8 cellular contexts compared by ENCODE assay signal in the genomic region with DNA sequence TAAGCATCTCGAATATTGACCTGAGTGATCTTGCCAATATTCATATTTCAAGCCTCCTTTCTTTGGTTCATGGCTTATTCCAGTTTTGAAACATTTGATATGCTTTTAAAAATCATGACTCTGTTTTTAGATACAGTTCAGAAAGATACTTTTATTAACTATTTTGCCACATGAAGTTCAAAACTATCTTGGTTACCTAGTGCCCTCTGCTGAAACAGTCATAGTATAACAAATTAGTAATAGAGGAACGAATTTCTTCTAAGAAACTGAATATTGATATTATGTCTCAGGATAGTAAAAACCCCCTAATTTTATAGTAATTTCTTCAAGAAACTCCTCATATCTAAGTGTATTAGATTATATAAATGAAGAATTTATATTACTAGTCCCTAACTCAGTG. TPM values are rescaled to one million over a fixed set of nuclear protein-coding genes. Genes with fewer than 3 reads are reported as not detected.
DNase-seq lines count a peak whose midpoint lies in the region; ATAC-seq and TF ChIP-seq lines count a peak whose summit lies in the region.

No MANE protein-coding gene starts in this region.

- H3K9me3 ChIP-seq in CD8-positive, alpha-beta T cell (ENCODE audit: low read length) = no peaks in the 10 kb centered on the region
- no peaks in the 10 kb centered on the region for H3K9me3 ChIP-seq in right lobe of liver
- no peaks in the 10 kb centered on the region for H3K9me3 ChIP-seq in stomach

- no peak overlapping the region for H3K27ac ChIP-seq in CD8-positive, alpha-beta T cell (ENCODE audit: low read depth, low read length)
- H3K27ac ChIP-seq in right lobe of liver (no peak overlapping the region), stomach (no peak overlapping the region)

- intact Hi-C loops in CD8-positive, alpha-beta T cell (cut with DNase I, micrococcal nuclease) = loop anchor here (5.0 to 10.0 kb wide), 3 partner anchors 652 to 1332 kb away; no protein-coding TSS in a partner anchor
- intact Hi-C loops in right lobe of liver (cut with DNase I) = no loop called here
- intact Hi-C loops in stomach (cut with DNase I; ENCODE audit: low total_unique reads) = no loop called here

- peak; percentile 22 for TF ChIP-seq CTCF in CD8-positive, alpha-beta T cell (IDR thresholded peaks at IDR 0.05)
- TF ChIP-seq CTCF in right lobe of liver (IDR thresholded peaks at IDR 0.05) (peak; percentile 28 to 53 (median 42)), stomach (IDR thresholded peaks at IDR 0.05) (peak in 2 of 7 experiments; percentile 7 to 33)

- no peak overlapping the region for H3K4me3 Mint-ChIP-seq in CD8-positive, alpha-beta T cell
- H3K4me3 Mint-ChIP-seq in stimulated activated naive CD8-positive, alpha-beta T cell treated with anti-CD3 and anti-CD28 coated beads, Interleukin-15, amount 100 ng/mL, for 72 hours = no peak overlapping the region

- TF ChIP-seq POLR2A in right lobe of liver (IDR thresholded peaks at IDR 0.05) (no peak), stomach (IDR thresholded peaks at IDR 0.05) (no peak)

- POLR2A ChIA-PET in CD8-positive, alpha-beta T cell (lab: Charles Lee) = no interaction called here

- H3K27me3 Mint-ChIP-seq in CD8-positive, alpha-beta T cell (ENCODE audit: low read depth) = peaks cover 2% of the 10 kb centered on the region
- no peaks in the 10 kb centered on the region for H3K27me3 Mint-ChIP-seq in stimulated activated naive CD8-positive, alpha-beta T cell treated with anti-CD3 and anti-CD28 coated beads, Interleukin-15, amount 100 ng/mL, for 72 hours

- H3K36me3 Mint-ChIP-seq in CD8-positive, alpha-beta T cell = no peaks in the 10 kb centered on the region

- H3K36me3 ChIP-seq in CD8-positive, alpha-beta T cell (ENCODE audit: insufficient read depth, low read length) = no peaks in the 10 kb centered on the region
- H3K36me3 ChIP-seq in right lobe of liver (no peaks in the 10 kb centered on the region), stomach (no peaks in the 10 kb centered on the region)

- peak; percentile 69 for TF ChIP-seq RAD21 in Ishikawa (IDR thresholded peaks at IDR 0.05; ENCODE audit: low read depth)

- H3K27me3 ChIP-seq in CD8-positive, alpha-beta T cell (ENCODE audit: insufficient read depth, low read length) = no peaks in the 10 kb centered on the region
- H3K27me3 ChIP-seq in right lobe of liver = no peaks in the 10 kb centered on the region
- H3K27me3 ChIP-seq in stomach = no peaks in the 10 kb centered on the region

- no peak overlapping the region for H3K27ac Mint-ChIP-seq in CD8-positive, alpha-beta T cell
- H3K27ac Mint-ChIP-seq in stimulated activated naive CD8-positive, alpha-beta T cell treated with anti-CD3 and anti-CD28 coated beads, Interleukin-15, amount 100 ng/mL, for 72 hours = no peak overlapping the region

- no peaks in the 10 kb centered on the region for H3K4me1 Mint-ChIP-seq in CD8-positive, alpha-beta T cell (ENCODE audit: low read depth)
- no peaks in the 10 kb centered on the region for H3K4me1 Mint-ChIP-seq in stimulated activated naive CD8-positive, alpha-beta T cell treated with anti-CD3 and anti-CD28 coated beads, Interleukin-15, amount 100 ng/mL, for 72 hours

- TF ChIP-seq EP300 in Ishikawa (IDR thresholded peaks at IDR 0.05; ENCODE audit: borderline replicate concordance) (no peak), stomach (IDR thresholded peaks at IDR 0.05) (no peak)

- H3K4me3 ChIP-seq in CD8-positive, alpha-beta T cell (ENCODE audit: low read depth, low read length) = no peak overlapping the region
- no peak overlapping the region for H3K4me3 ChIP-seq in right lobe of liver
- H3K4me3 ChIP-seq in stomach = no peak overlapping the region

- 22% methylated on average over 2 of the region's 2 CpGs for WGBS in right lobe of liver (ENCODE audit: insufficient coverage, low coverage, low lambda C conversion rate, missing lambda C conversion rate)
- WGBS in stomach, 5 donors = 34 to 44% (median 36%) methylated on average over 2 of the region's 2 CpGs

- no peaks in the 10 kb centered on the region for H3K9me3 Mint-ChIP-seq in CD8-positive, alpha-beta T cell
- H3K9me3 Mint-ChIP-seq in stimulated activated naive CD8-positive, alpha-beta T cell treated with anti-CD3 and anti-CD28 coated beads, Interleukin-15, amount 100 ng/mL, for 72 hours = no peaks in the 10 kb centered on the region

- H3K4me1 ChIP-seq in CD8-positive, alpha-beta T cell (ENCODE audit: insufficient read depth, low read length) = no peaks in the 10 kb centered on the region
- H3K4me1 ChIP-seq in right lobe of liver (no peaks in the 10 kb centered on the region), stomach (no peaks in the 10 kb centered on the region)

- ATAC-seq in CD8-positive, alpha-beta T cell = no peak
- ATAC-seq in right lobe of liver (peak; percentile 24 to 52 (median 43)), HG02884 (IDR thresholded peaks at IDR 0.05; ENCODE audit: unreplicated experiment) (no peak)
- ATAC-seq in stimulated activated naive CD8-positive, alpha-beta T cell treated with anti-CD3 and anti-CD28 coated beads, Interleukin-15, amount 100 ng/mL, for 72 hours = no peak

- DNase-seq in CD8-positive, alpha-beta T cell = no peak
- DNase-seq in amniotic epithelial cell (ENCODE audit: low read depth) (peak; percentile 37), right lobe of liver (no peak), UCSD-AML1 (lab: John Stamatoyannopoulos, UW; ENCODE audit: unreplicated experiment) (no peak), stomach (no peak)
- DNase-seq in stimulated activated naive CD8-positive, alpha-beta T cell treated with anti-CD3 and anti-CD28 coated beads, Interleukin-15, amount 100 ng/mL, for 72 hours = no peak

- CTCF ChIA-PET in CD8-positive, alpha-beta T cell (lab: Charles Lee) = no interaction called here

TF ChIP-seq in Ishikawa, 13 proteins besides CTCF, POLR2A, EP300 and RAD21:
- TF ChIP-seq, protein P1, sequence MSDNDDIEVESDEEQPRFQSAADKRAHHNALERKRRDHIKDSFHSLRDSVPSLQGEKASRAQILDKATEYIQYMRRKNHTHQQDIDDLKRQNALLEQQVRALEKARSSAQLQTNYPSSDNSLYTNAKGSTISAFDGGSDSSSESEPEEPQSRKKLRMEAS (IDR thresholded peaks at IDR 0.05) = no peak
- TF ChIP-seq YY1 (IDR thresholded peaks at IDR 0.05; ENCODE audit: low read depth) (no peak), CREB1 (IDR thresholded peaks at IDR 0.05; ENCODE audit: low read depth) (no peak), USF1 (IDR thresholded peaks at IDR 0.05) (no peak), ZBTB7A (IDR thresholded peaks at IDR 0.05; ENCODE audit: low read depth) (no peak), CEBPB (IDR thresholded peaks at IDR 0.05) (no peak)

RNA-seq across cellular contexts. Expression of gene RC3H1, which starts 52.6 kb away (rescaled TPM):
- total RNA-seq in CD8-positive, alpha-beta T cell = 10 to 100 TPM; 40.2 to 41.4 TPM
- total RNA-seq in right lobe of liver (10 to 100 TPM; 15.7 to 22.2 (median 17.7) TPM), stomach (10 to 100 TPM in 4 of 5 donors, 1 to 10 TPM in 1; 7.2 to 49.0 (median 17.0) TPM)
- 1 to 10 TPM; 2.9 to 4.0 (median 3.0) TPM for polyA plus RNA-seq in stomach

Comparison
In these comparisons a context has a peak if more than half of its experiments do, and no peak if none do; other contexts are left out.
1. ATAC-seq: peak in right lobe of liver (4 of 4); none in CD8-positive, alpha-beta T cell (single experiment), stimulated activated naive CD8-positive, alpha-beta T cell treated with anti-CD3 and anti-CD28 coated beads, Interleukin-15, amount 100 ng/mL, for 72 hours (single experiment) and HG02884 (single experiment).
2. intact Hi-C loops: an anchor here in CD8-positive, alpha-beta T cell (5.0 to 10.0 kb wide); none called in right lobe of liver and stomach.